ENCODE assay signal across 10 cellular contexts in genomic region chr15:101189341-101189679, GRCh38.
DNase-seq lines count a peak whose midpoint lies in the region; TF ChIP-seq lines count a peak whose summit lies in the region.
"Had no signal": no experiment of that assay in that cellular context is flagged by ENCODE, and none has a peak within 500 bp of the region (broad histone marks: within the 10 kb centered on the region; RNA-seq: fewer than 3 reads in every experiment).

No MANE protein-coding gene starts in this region.

- CTCF ChIA-PET in BJ (lab: Yijun Ruan, JAX), result interaction anchor here (0.6 to 1.4 kb wide), 3 partner anchors 68 to 173 kb away, joined by 3 to 5 read pairs (median 3); no protein-coding TSS in a partner anchor

- H3K9ac ChIP-seq in fibroblast of lung (ENCODE audit: insufficient read depth, low read length) (peak overlapping the region; percentile 94), parathyroid adenoma (no peak overlapping the region)

- no peaks in the 10 kb centered on the region for H4K20me1 ChIP-seq in fibroblast of lung (ENCODE audit: control insufficient read depth, extremely low read depth, insufficient read depth, low read length)

- POLR2A ChIA-PET in BJ (lab: Charles Lee), result interaction anchor here (1.4 kb wide), 1 partner anchor 12 kb away, joined by 3 read pairs; no protein-coding TSS in a partner anchor

- H3K4me1 ChIP-seq in fibroblast of lung (ENCODE audit: control insufficient read depth, extremely low read depth, insufficient read depth, low read length), result peaks cover 39% of the 10 kb centered on the region
- H3K4me1 ChIP-seq in parathyroid adenoma, result no peaks in the 10 kb centered on the region

- H3K27me3 ChIP-seq in BJ (ENCODE audit: control insufficient read depth, insufficient read depth, low read length), result no peaks in the 10 kb centered on the region
- no peaks in the 10 kb centered on the region for H3K27me3 ChIP-seq in fibroblast of lung (ENCODE audit: control insufficient read depth, insufficient read depth, low read length)
- no peaks in the 10 kb centered on the region for H3K27me3 ChIP-seq in parathyroid adenoma (ENCODE audit: control insufficient read depth, insufficient read depth, low read length)

- peak overlapping the region; percentile 81 for H3K27ac ChIP-seq in VCaP
- peak overlapping the region; percentile 98 for H3K27ac ChIP-seq in fibroblast of lung (ENCODE audit: insufficient read depth, low read length)
- peak overlapping the region; percentile 32 for H3K27ac ChIP-seq in parathyroid adenoma

- H2AFZ ChIP-seq in fibroblast of lung (ENCODE audit: low read length), result no peak overlapping the region
- H2AFZ ChIP-seq in parathyroid adenoma, result no peak overlapping the region

- peaks cover 93% of the 10 kb centered on the region for H3K79me2 ChIP-seq in fibroblast of lung (ENCODE audit: control insufficient read depth, insufficient read depth, low read length)
- peaks cover 8% of the 10 kb centered on the region for H3K79me2 ChIP-seq in parathyroid adenoma

- H3K9me3 ChIP-seq in fibroblast of lung (ENCODE audit: control insufficient read depth, insufficient read depth, low read depth, low read length) (no peaks in the 10 kb centered on the region), parathyroid adenoma (ENCODE audit: control insufficient read depth, low read length) (no peaks in the 10 kb centered on the region)

- DNase-seq in BJ (ENCODE audit: low read depth) (no peak), fibroblast of lung (ENCODE audit: low read depth in 2 of 2) (peak in 1 of 2 donors; percentile 78), NCI-H128 (lab: John Stamatoyannopoulos, UW; ENCODE audit: unreplicated experiment) (no peak), NOMO-1 treated with dmso at 0.1 percent for 144 hours (lab: John Stamatoyannopoulos, UW; ENCODE audit: unreplicated experiment) (no peak), cerebellar nuclear complex (lab: John Stamatoyannopoulos, UW) (no peak), NOMO-1 (lab: John Stamatoyannopoulos, UW; ENCODE audit: unreplicated experiment in 2 of 2) (no peak)
- DNase-seq: activated CD4-positive, alpha-beta T cell treated with anti-CD3 and anti-CD28 coated beads, Interleukin-2, amount 50 U/mL, for 4 hours; naive B cell had no signal

- TF ChIP-seq CTCF in BJ (IDR thresholded peaks at IDR 0.05; ENCODE audit: insufficient read depth, low read depth, low read length), result no peak
- no peak for TF ChIP-seq CTCF in VCaP (conservative IDR thresholded peaks at IDR 0.05)
- no peak for TF ChIP-seq CTCF in fibroblast of lung (conservative IDR thresholded peaks at IDR 0.05 in 1 of 2, IDR thresholded peaks at IDR 0.05 in 1 of 2; ENCODE audit: low read depth in 1 of 2, low read length in 2 of 2)
- no peak for TF ChIP-seq CTCF in parathyroid adenoma (IDR thresholded peaks at IDR 0.05)

- H3K4me3 ChIP-seq in BJ (ENCODE audit: low read depth, low read length) (peak overlapping the region; percentile 28), fibroblast of lung (replicated peaks in 1 of 4; ENCODE audit: control extremely low read depth in 1 of 4, insufficient read depth in 1 of 4, low read depth in 3 of 4, low read length in 4 of 4) (peak overlapping the region; percentile 39 to 57 (median 45)), parathyroid adenoma (ENCODE audit: low read depth, low read length) (no peak overlapping the region)

- no peaks in the 10 kb centered on the region; the same call in 1 of the 2 replicates for H3K36me3 ChIP-seq in BJ (ENCODE audit: control insufficient read depth, insufficient read depth, low read length)
- H3K36me3 ChIP-seq in fibroblast of lung (ENCODE audit: control insufficient read depth, insufficient read depth, low read length), result no peaks in the 10 kb centered on the region
- H3K36me3 ChIP-seq in parathyroid adenoma (ENCODE audit: control insufficient read depth, insufficient read depth, low read length), result no peaks in the 10 kb centered on the region

- peak overlapping the region; percentile 95 for H3K4me2 ChIP-seq in fibroblast of lung (ENCODE audit: extremely low read depth, insufficient read depth, low read length)
- no peak overlapping the region for H3K4me2 ChIP-seq in parathyroid adenoma (ENCODE audit: low read length)

Comparison
In these comparisons a context has a peak if more than half of its experiments do, and no peak if none do; other contexts are left out.
1. H3K27ac ChIP-seq: peak in every context shown above with its lines; median percentile 98 in fibroblast of lung; 81 in VCaP; 32 in parathyroid adenoma.